Comparison of ENCODE assay signal across 18 cellular contexts in genomic region chr13:94196426-94196825, GRCh38.
"Had no signal": no experiment of that assay in that cellular context is flagged by ENCODE, and none has a peak within 500 bp of the region (broad histone marks: within the 10 kb centered on the region; RNA-seq: fewer than 3 reads in every experiment).

No MANE protein-coding gene starts in this region.

- H3K36me3 ChIP-seq: esophagus muscularis mucosa, WERI-Rb-1 had no signal

- H3K27me3 ChIP-seq: esophagus muscularis mucosa, testis had no signal

- H3K27ac Mint-ChIP-seq: activated T-helper 1 cell treated with anti-CD3 and anti-CD28 coated beads, Interleukin-12 subunit alpha, Interleukin-12 subunit beta, Interleukin-2, Interleukin-4 antibody, amounts not matched to agents 30 ng/mL and 10 ng/mL and 1 ng/mL, durations not matched to agents 14 hours and 24 hours and 36 hours; brain; immature natural killer cell; natural killer cell; progenitor cell of endocrine pancreas had no signal

- H3K9me3 Mint-ChIP-seq: activated T-helper 1 cell treated with anti-CD3 and anti-CD28 coated beads, Interleukin-12 subunit alpha, Interleukin-12 subunit beta, Interleukin-2, Interleukin-4 antibody, amounts not matched to agents 30 ng/mL and 10 ng/mL and 1 ng/mL, durations not matched to agents 14 hours and 24 hours and 36 hours; brain; immature natural killer cell had no signal

- H3K4me1 ChIP-seq: esophagus muscularis mucosa, testis had no signal

- H3K27ac ChIP-seq: esophagus muscularis mucosa, testis, WERI-Rb-1 had no signal

- H3K9me3 ChIP-seq: esophagus muscularis mucosa, testis had no signal

- H3K4me3 ChIP-seq: esophagus muscularis mucosa, lung, testis had no signal

- ATAC-seq: stimulated activated naive CD8-positive, alpha-beta T cell treated with anti-CD3 and anti-CD28 coated beads, Interleukin-15, Interleukin-2, amounts not matched to agents 100 U/mL and 50 U/mL, for 24 hours had no signal

- H3K36me3 Mint-ChIP-seq: brain, immature natural killer cell, natural killer cell had no signal

- DNase-seq: activated CD4-positive, alpha-beta T cell treated with anti-CD3 and anti-CD28 coated beads for 4 hours; activated naive CD4-positive, alpha-beta T cell treated with Interleukin-2 at 50 U/mL for 16 hours; cerebellar nuclear complex; dermis blood vessel endothelial cell; glutamatergic neuron; immature natural killer cell; natural killer cell; nucleus accumbens; stimulated activated CD4-positive, alpha-beta T cell treated with anti-CD3 and anti-CD28 coated beads, Interleukin-2, amount 100 ng/mL, for 48 hours; stimulated activated CD8-positive, alpha-beta memory T cell treated with anti-CD3 and anti-CD28 coated beads, Interleukin-4, amount 100 ng/mL, for 48 hours; stimulated activated naive CD8-positive, alpha-beta T cell treated with anti-CD3 and anti-CD28 coated beads, Interleukin-15, Interleukin-2, amounts not matched to agents 100 U/mL and 50 U/mL, for 24 hours; testis; WERI-Rb-1 had no signal

- H3K4me3 Mint-ChIP-seq: activated T-helper 1 cell treated with anti-CD3 and anti-CD28 coated beads, Interleukin-12 subunit alpha, Interleukin-12 subunit beta, Interleukin-2, Interleukin-4 antibody, amounts not matched to agents 30 ng/mL and 10 ng/mL and 1 ng/mL, durations not matched to agents 14 hours and 24 hours and 36 hours; brain; natural killer cell had no signal

- H3K27me3 Mint-ChIP-seq: brain, progenitor cell of endocrine pancreas had no signal
